In genomic region chr17:80899402-80900268, GRCh38 we compare ENCODE assay signal across 9 cellular contexts.
A peak's percentile ranks its signal among the peaks of the same experiment; 100 is the strongest.
DNase-seq lines count a peak whose midpoint lies in the region; ATAC-seq and TF ChIP-seq lines count a peak whose summit lies in the region.
"Had no signal": no experiment of that assay in that cellular context is flagged by ENCODE, and none has a peak within 500 bp of the region (broad histone marks: within the 10 kb centered on the region; RNA-seq: fewer than 3 reads in every experiment).

No MANE protein-coding gene starts in this region.

- no peak overlapping the region for H3K4me3 Mint-ChIP-seq in activated naive CD8-positive, alpha-beta T cell treated with anti-CD3 and anti-CD28 coated beads, Interleukin-2, amount 10 ng/mL, durations not matched to agents 7 days and 5 days

- H3K4me3 ChIP-seq in GM23248: no peak overlapping the region
- no peak overlapping the region for H3K4me3 ChIP-seq in SU-DHL-6 (ENCODE audit: insufficient read depth, low read length, poor library complexity, severe bottlenecking)

- peaks cover 28% of the 10 kb centered on the region for H3K4me1 Mint-ChIP-seq in activated naive CD8-positive, alpha-beta T cell treated with anti-CD3 and anti-CD28 coated beads, Interleukin-2, amount 10 ng/mL, durations not matched to agents 7 days and 5 days

- in situ Hi-C loops in GM23248 (cut with MboI): no loop called here

- H3K27ac Mint-ChIP-seq in activated naive CD8-positive, alpha-beta T cell treated with anti-CD3 and anti-CD28 coated beads, Interleukin-2, amount 10 ng/mL, durations not matched to agents 7 days and 5 days: peak overlapping the region; percentile 36

- no peaks in the 10 kb centered on the region for H3K9me3 Mint-ChIP-seq in activated naive CD8-positive, alpha-beta T cell treated with anti-CD3 and anti-CD28 coated beads, Interleukin-2, amount 10 ng/mL, durations not matched to agents 7 days and 5 days

- H4K20me1 ChIP-seq in GM23248 (ENCODE audit: insufficient read depth): no peaks in the 10 kb centered on the region
- no peaks in the 10 kb centered on the region for H4K20me1 ChIP-seq in SU-DHL-6 (ENCODE audit: low read depth, low read length)

- no peaks in the 10 kb centered on the region for H3K9me2 ChIP-seq in GM23248 (ENCODE audit: insufficient read depth)
- no peaks in the 10 kb centered on the region for H3K9me2 ChIP-seq in SU-DHL-6 (replicated peaks; ENCODE audit: insufficient read depth, low read length)

- H3K9me3 ChIP-seq in GM23248 (ENCODE audit: low read depth): no peaks in the 10 kb centered on the region
- no peaks in the 10 kb centered on the region for H3K9me3 ChIP-seq in SU-DHL-6 (ENCODE audit: insufficient read depth, low read length)
- H3K9me3 ChIP-seq: neutrophil had no signal

- H3K36me3 ChIP-seq in GM23248 (ENCODE audit: low read depth) (no peaks in the 10 kb centered on the region), SU-DHL-6 (ENCODE audit: low read length) (no peaks in the 10 kb centered on the region)

- H3F3A ChIP-seq in GM23248 (ENCODE audit: insufficient read depth): no peaks in the 10 kb centered on the region
- H3F3A ChIP-seq in SU-DHL-6 (ENCODE audit: insufficient read depth): peaks cover 42% of the 10 kb centered on the region

- H2AFZ ChIP-seq in GM23248 (no peak overlapping the region), SU-DHL-6 (ENCODE audit: low read depth, low read length, severe bottlenecking) (no peak overlapping the region)

- DNase-seq in AG08395 (ENCODE audit: low spot score): peak; percentile 53
- peak; percentile 58 for DNase-seq in GM23248
- DNase-seq in activated naive CD8-positive, alpha-beta T cell treated with anti-CD3 and anti-CD28 coated beads, Interleukin-2, amount 10 ng/mL, durations not matched to agents 7 days and 5 days: peak; percentile 78
- peak; percentile 41 for DNase-seq in kidney tubule cell (ENCODE audit: low spot score)
- DNase-seq in stimulated activated CD8-positive, alpha-beta memory T cell treated with anti-CD3 and anti-CD28 coated beads, Interleukin-4, amount 100 ng/mL, for 4 hours (ENCODE audit: low read depth in 2 of 2, low spot score in 1 of 2): peak; percentile 37 to 74
- no peak for DNase-seq in retina
- DNase-seq in NCI-H524 treated with DMSO at 0.1 percent for 48 hours (lab: John Stamatoyannopoulos, UW): no peak

- H3K79me2 ChIP-seq in GM23248 (ENCODE audit: insufficient read depth) (no peaks in the 10 kb centered on the region), SU-DHL-6 (ENCODE audit: insufficient read depth, low read length) (no peaks in the 10 kb centered on the region)

- H3K27ac ChIP-seq in GM23248 (no peak overlapping the region), SU-DHL-6 (ENCODE audit: low read depth, low read length) (peak overlapping the region; percentile 91)
- H3K27ac ChIP-seq: neutrophil had no signal

- no peaks in the 10 kb centered on the region for H3K27me3 Mint-ChIP-seq in activated naive CD8-positive, alpha-beta T cell treated with anti-CD3 and anti-CD28 coated beads, Interleukin-2, amount 10 ng/mL, durations not matched to agents 7 days and 5 days

- POLR2A ChIA-PET in activated naive CD8-positive, alpha-beta T cell treated with anti-CD3 and anti-CD28 coated beads, Interleukin-2, amount 10 ng/mL, durations not matched to agents 7 days and 5 days (lab: Charles Lee): interaction anchor here (0.9 to 1.1 kb wide), 2 partner anchors 39 to 352 kb away, joined by 3 to 8 read pairs; no protein-coding TSS in a partner anchor

- no peaks in the 10 kb centered on the region for H3K27me3 ChIP-seq in GM23248 (replicated peaks; ENCODE audit: insufficient read depth)
- H3K27me3 ChIP-seq in SU-DHL-6 (ENCODE audit: low read length): no peaks in the 10 kb centered on the region
- H3K27me3 ChIP-seq: neutrophil had no signal

- ATAC-seq in activated naive CD8-positive, alpha-beta T cell treated with anti-CD3 and anti-CD28 coated beads, Interleukin-2, amount 10 ng/mL, durations not matched to agents 7 days and 5 days (ENCODE audit: low read depth): peak; percentile 80

- TF ChIP-seq CTCF in SU-DHL-6 (IDR thresholded peaks at IDR 0.05; ENCODE audit: insufficient read depth, low read length, poor library complexity, severe bottlenecking): peak; percentile 85

- peaks cover 24% of the 10 kb centered on the region for H3K36me3 Mint-ChIP-seq in activated naive CD8-positive, alpha-beta T cell treated with anti-CD3 and anti-CD28 coated beads, Interleukin-2, amount 10 ng/mL, durations not matched to agents 7 days and 5 days

- no peak overlapping the region for H3K4me2 ChIP-seq in GM23248 (ENCODE audit: unreplicated experiment)
- peak overlapping the region; percentile 79 for H3K4me2 ChIP-seq in SU-DHL-6 (ENCODE audit: low read depth, low read length, poor library complexity, severe bottlenecking)

- H3K9ac ChIP-seq in GM23248: no peak overlapping the region
- H3K9ac ChIP-seq in SU-DHL-6 (ENCODE audit: low read length): peak overlapping the region; percentile 59

- H3K4me1 ChIP-seq in GM23248 (ENCODE audit: insufficient read depth): no peaks in the 10 kb centered on the region

- WGBS in GM23248 (ENCODE audit: low coverage in 1 of 2, low lambda C conversion rate in 2 of 2, missing lambda C conversion rate in 2 of 2), 2 experiments: 80 to 82% methylated on average over 19 to 22 of the region's 22 CpGs

Comparison
In these comparisons a context has a peak if more than half of its experiments do, and no peak if none do; other contexts are left out.
1. DNase-seq: peak in AG08395 (single experiment), GM23248 (single experiment), activated naive CD8-positive, alpha-beta T cell treated with anti-CD3 and anti-CD28 coated beads, Interleukin-2, amount 10 ng/mL, durations not matched to agents 7 days and 5 days (single experiment), kidney tubule cell (single experiment) and stimulated activated CD8-positive, alpha-beta memory T cell treated with anti-CD3 and anti-CD28 coated beads, Interleukin-4, amount 100 ng/mL, for 4 hours (2 of 2); none in retina (single experiment) and NCI-H524 treated with DMSO at 0.1 percent for 48 hours (single experiment).